Comparison of ENCODE assay signal across 14 cellular contexts in the genomic region with DNA sequence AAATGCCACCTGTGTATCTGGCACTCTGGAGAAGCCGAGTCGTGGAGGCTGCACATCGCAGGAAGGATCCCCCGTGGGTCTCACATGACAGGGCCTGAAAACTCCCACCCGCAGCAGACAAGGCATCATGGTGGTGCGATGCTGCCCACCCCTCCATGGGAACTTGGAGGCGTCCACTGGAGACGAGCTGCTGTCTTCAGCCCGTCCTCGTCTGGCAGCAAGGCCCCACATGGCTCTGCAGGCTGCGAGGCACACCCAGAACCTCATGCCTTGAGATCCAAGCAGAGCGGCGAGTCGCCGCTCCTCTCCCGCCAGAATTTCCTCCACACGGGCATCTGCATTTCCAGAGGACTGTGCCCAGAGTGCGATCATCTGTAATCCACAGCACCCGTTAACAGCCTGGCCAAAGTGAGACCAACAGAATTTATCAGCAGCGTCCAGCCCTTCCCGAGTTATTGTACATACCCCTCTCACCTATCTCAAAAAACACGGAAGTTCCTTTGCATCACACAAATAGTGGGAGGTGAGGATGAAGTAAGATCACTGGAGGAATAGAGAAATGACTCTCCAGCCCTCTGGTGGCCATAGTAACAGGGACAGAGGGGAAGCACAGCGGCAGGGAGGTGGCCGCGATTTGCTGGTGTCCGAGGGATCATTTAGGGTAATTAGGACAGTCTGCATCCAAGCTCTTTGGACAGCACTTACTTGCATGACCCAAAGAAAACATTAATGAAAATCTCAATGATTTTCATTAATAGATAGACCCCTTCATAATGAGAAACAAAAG.
DNase-seq lines count a peak whose midpoint lies in the region; ATAC-seq and TF ChIP-seq lines count a peak whose summit lies in the region.
"Had no signal": no experiment of that assay in that cellular context is flagged by ENCODE, and none has a peak within 500 bp of the region (broad histone marks: within the 10 kb centered on the region; RNA-seq: fewer than 3 reads in every experiment).

No MANE protein-coding gene starts in this region.

- CTCF ChIA-PET in activated naive CD4-positive, alpha-beta T cell treated with anti-CD3 and anti-CD28 coated beads for 36 hours (lab: Charles Lee), result interaction anchor here (0.6 to 2.7 kb wide), 3 partner anchors 13 to 208 kb away, joined by 3 to 9 read pairs (median 5); no protein-coding TSS in a partner anchor
- CTCF ChIA-PET in activated CD4-positive, alpha-beta memory T cell treated with anti-CD3 and anti-CD28 coated beads for 36 hours (lab: Charles Lee), result interaction anchor here (0.6 to 1.7 kb wide), 4 partner anchors 9 to 439 kb away, joined by 3 to 7 read pairs (median 4); no protein-coding TSS in a partner anchor

- no peak overlapping the region for H3K4me3 ChIP-seq in epithelial cell of proximal tubule (ENCODE audit: low read depth, low read length)
- H3K4me3 ChIP-seq in upper lobe of right lung, result no peak overlapping the region
- H3K4me3 ChIP-seq in body of pancreas, result no peak overlapping the region
- H3K4me3 ChIP-seq: lower lobe of right lung, testis had no signal

- peak; percentile 9 for TF ChIP-seq CTCF in epithelial cell of proximal tubule (conservative IDR thresholded peaks at IDR 0.05; ENCODE audit: low read depth, low read length)
- no peak for TF ChIP-seq CTCF in upper lobe of right lung (IDR thresholded peaks at IDR 0.05)
- no peak for TF ChIP-seq CTCF in body of pancreas (IDR thresholded peaks at IDR 0.05)

- no peak overlapping the region for H3K4me3 Mint-ChIP-seq in activated naive CD4-positive, alpha-beta T cell treated with anti-CD3 and anti-CD28 coated beads for 36 hours
- no peak overlapping the region for H3K4me3 Mint-ChIP-seq in activated CD4-positive, alpha-beta memory T cell treated with anti-CD3 and anti-CD28 coated beads for 36 hours

- no peaks in the 10 kb centered on the region for H3K9me3 Mint-ChIP-seq in activated naive CD4-positive, alpha-beta T cell treated with anti-CD3 and anti-CD28 coated beads for 36 hours
- no peaks in the 10 kb centered on the region for H3K9me3 Mint-ChIP-seq in activated CD4-positive, alpha-beta memory T cell treated with anti-CD3 and anti-CD28 coated beads for 36 hours

- peak overlapping the region; percentile 95 for H3K27ac Mint-ChIP-seq in activated naive CD4-positive, alpha-beta T cell treated with anti-CD3 and anti-CD28 coated beads for 36 hours
- peak overlapping the region; percentile 83 for H3K27ac Mint-ChIP-seq in activated CD4-positive, alpha-beta memory T cell treated with anti-CD3 and anti-CD28 coated beads for 36 hours

- H3K9me3 ChIP-seq in upper lobe of right lung (no peaks in the 10 kb centered on the region), body of pancreas (no peaks in the 10 kb centered on the region)
- H3K9me3 ChIP-seq: lower lobe of right lung, testis had no signal

- ATAC-seq in upper lobe of right lung (peak; percentile 20), GM19463 (IDR thresholded peaks at IDR 0.05; ENCODE audit: unreplicated experiment) (no peak), body of pancreas (no peak)
- ATAC-seq: lower lobe of right lung had no signal

- no peak for DNase-seq in activated naive CD4-positive, alpha-beta T cell treated with anti-CD3 and anti-CD28 coated beads for 36 hours
- no peak for DNase-seq in activated naive CD4-positive, alpha-beta T cell treated with Interleukin-2 at 50 U/mL for 16 hours
- DNase-seq in activated CD4-positive, alpha-beta memory T cell treated with anti-CD3 and anti-CD28 coated beads for 36 hours, result no peak
- no peak for DNase-seq in epithelial cell of proximal tubule (ENCODE audit: low read depth)
- DNase-seq in upper lobe of right lung, result no peak
- no peak for DNase-seq in substantia nigra (lab: John Stamatoyannopoulos, UW)
- DNase-seq in body of pancreas, result no peak
- DNase-seq: activated T-cell treated with anti-CD3 and anti-CD28 coated beads, Interleukin-2, amount 50 U/mL, for 1 hour; DMS53; foreskin fibroblast; lower lobe of right lung; MV-4-11; testis had no signal

- TF ChIP-seq POLR2A in body of pancreas (IDR thresholded peaks at IDR 0.05), result no peak

- H3K36me3 ChIP-seq in upper lobe of right lung (peaks cover 100% of the 10 kb centered on the region), body of pancreas (replicated peaks in 1 of 2; ENCODE audit: insufficient read depth in 1 of 2, low read depth in 2 of 2) (no peaks in the 10 kb centered on the region)

- POLR2A ChIA-PET in activated CD4-positive, alpha-beta memory T cell treated with anti-CD3 and anti-CD28 coated beads for 36 hours (lab: Charles Lee), result interaction anchor here (1.6 kb wide), 1 partner anchor 45 kb away, joined by 6 read pairs; no protein-coding TSS in a partner anchor

- H3K4me1 ChIP-seq in upper lobe of right lung (no peaks in the 10 kb centered on the region), body of pancreas (no peaks in the 10 kb centered on the region)
- H3K4me1 ChIP-seq: lower lobe of right lung, testis had no signal

- intact Hi-C loops in activated naive CD4-positive, alpha-beta T cell treated with anti-CD3 and anti-CD28 coated beads for 36 hours (cut with micrococcal nuclease), result no loop called here
- intact Hi-C loops in activated CD4-positive, alpha-beta memory T cell treated with anti-CD3 and anti-CD28 coated beads for 36 hours (cut with micrococcal nuclease), result no loop called here
- intact Hi-C loops in upper lobe of right lung (cut with DNase I), result no loop called here
- intact Hi-C loops in body of pancreas (cut with DNase I), result no loop called here

- H3K4me1 Mint-ChIP-seq in activated naive CD4-positive, alpha-beta T cell treated with anti-CD3 and anti-CD28 coated beads for 36 hours (ENCODE audit: low read depth), result peaks cover 73% of the 10 kb centered on the region
- H3K4me1 Mint-ChIP-seq in activated CD4-positive, alpha-beta memory T cell treated with anti-CD3 and anti-CD28 coated beads for 36 hours (ENCODE audit: low read depth), result peaks cover 86% of the 10 kb centered on the region

- H3K36me3 Mint-ChIP-seq in activated naive CD4-positive, alpha-beta T cell treated with anti-CD3 and anti-CD28 coated beads for 36 hours (ENCODE audit: low read depth), result peaks cover 58% of the 10 kb centered on the region
- H3K36me3 Mint-ChIP-seq in activated CD4-positive, alpha-beta memory T cell treated with anti-CD3 and anti-CD28 coated beads for 36 hours, result peaks cover 84% of the 10 kb centered on the region

- H3K27ac ChIP-seq in upper lobe of right lung (no peak overlapping the region), substantia nigra (ENCODE audit: low read depth, low read length, poor library complexity, severe bottlenecking) (no peak overlapping the region), body of pancreas (no peak overlapping the region)
- H3K27ac ChIP-seq: lower lobe of right lung, testis had no signal

- H3K27me3 ChIP-seq in upper lobe of right lung (no peaks in the 10 kb centered on the region), body of pancreas (no peaks in the 10 kb centered on the region)
- H3K27me3 ChIP-seq: testis had no signal

- 83 to 85% methylated on average over 16 to 26 of the region's 26 CpGs for WGBS in body of pancreas, 2 donors

- no peaks in the 10 kb centered on the region for H3K27me3 Mint-ChIP-seq in activated naive CD4-positive, alpha-beta T cell treated with anti-CD3 and anti-CD28 coated beads for 36 hours (ENCODE audit: low read depth)
- H3K27me3 Mint-ChIP-seq in activated CD4-positive, alpha-beta memory T cell treated with anti-CD3 and anti-CD28 coated beads for 36 hours, result no peaks in the 10 kb centered on the region
